Comparison of ENCODE assay signal across 8 cellular contexts in the genomic region with DNA sequence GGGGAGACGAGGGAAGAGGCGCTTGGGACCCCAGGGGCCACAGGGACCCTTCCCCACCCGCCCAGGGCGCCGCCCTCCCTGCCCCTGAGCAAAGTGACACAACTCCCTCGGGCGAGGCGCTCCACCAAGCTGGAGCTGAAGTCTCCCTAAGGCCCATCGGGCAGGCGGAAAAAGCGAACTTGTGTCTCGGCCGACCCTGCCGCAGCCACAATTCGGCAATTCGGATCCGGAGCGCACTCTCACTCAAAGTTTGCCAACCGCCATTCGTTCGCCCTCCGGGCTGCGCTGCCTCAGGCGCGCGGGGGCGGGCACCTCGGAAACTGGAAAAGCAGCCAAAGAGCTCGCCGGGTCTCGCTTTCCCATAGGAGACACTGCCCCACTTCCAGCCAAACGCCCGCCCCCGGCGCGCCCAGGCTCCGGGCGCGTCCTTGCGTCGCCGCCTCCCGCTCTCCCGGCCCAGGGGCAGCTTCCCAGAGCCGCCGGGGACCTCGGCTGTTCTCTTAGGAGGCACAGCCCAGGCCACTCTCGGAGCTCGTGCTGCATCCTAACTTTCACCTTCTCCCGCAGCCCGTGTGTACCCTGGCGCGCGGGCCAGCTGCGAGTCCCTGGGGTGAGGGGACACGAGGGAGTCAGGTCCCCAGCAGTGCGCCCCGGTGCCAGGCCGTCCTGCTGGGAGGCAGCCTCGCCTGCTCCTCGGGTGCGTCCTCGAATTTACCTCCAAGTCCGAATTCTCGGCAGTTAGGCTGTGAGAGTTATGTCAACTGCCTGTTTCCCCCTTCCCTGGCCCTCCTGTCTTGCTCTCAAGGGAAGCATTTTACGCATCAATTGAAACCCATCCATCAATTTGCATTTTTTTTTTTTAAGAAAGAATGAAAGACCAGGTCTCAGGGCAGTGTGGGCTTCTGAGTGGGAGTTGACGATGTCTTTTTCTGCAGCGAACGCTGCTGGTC. TPM values are rescaled to one million over a fixed set of nuclear protein-coding genes. Genes with fewer than 3 reads are reported as not detected.
DNase-seq lines count a peak whose midpoint lies in the region; ATAC-seq and TF ChIP-seq lines count a peak whose summit lies in the region.

No MANE protein-coding gene starts in this region.

- 1% methylated on average over 65 to 69 of the region's 69 CpGs for WGBS in lung, 2 donors

- peaks cover 5% of the 10 kb centered on the region for H3K4me1 Mint-ChIP-seq in T-helper 1 cell treated with Interleukin-12 subunit alpha and Interleukin-12 subunit beta and Interleukin-4 antibody, amounts not matched to agents 30 μg/mL and 1 μg/mL, for 36 hours (ENCODE audit: low read depth)
- peaks cover 12 to 15% of the 10 kb centered on the region in 2 donors for H3K4me1 Mint-ChIP-seq in effector memory CD8-positive, alpha-beta T cell (ENCODE audit: low read depth in 2 of 2)

- in situ Hi-C loops in KBM-7 (cut with MboI; ENCODE audit: low pct_unique_long_range_greater_than_20kb, low sequenced_read_pairs): no loop called here

- no peak for ATAC-seq in effector memory CD8-positive, alpha-beta T cell (replicated peaks)
- peak; percentile 56 for ATAC-seq in lung (ENCODE audit: insufficient read depth, low FRiP score)

- peaks cover 4 to 28% of the 10 kb centered on the region in 2 donors for H3K4me1 ChIP-seq in lung (ENCODE audit: control insufficient read depth in 2 of 2, insufficient read depth in 2 of 2, low read length in 2 of 2)

- DNase-seq in NCI-H2227 (lab: John Stamatoyannopoulos, UW; ENCODE audit: unreplicated experiment): peak; percentile 48
- no peak for DNase-seq in NCI-H2227 treated with DMSO at 0.1 percent for 48 hours (lab: John Stamatoyannopoulos, UW)
- peak; percentile 48 for DNase-seq in KBM-7
- DNase-seq in effector memory CD8-positive, alpha-beta T cell: no peak
- DNase-seq in lung (ENCODE audit: low spot score): peak; percentile 63
- peak in 36 of 49 donors; percentile 4 to 69 (median 43) for DNase-seq in substantia nigra (lab: John Stamatoyannopoulos, UW)
- DNase-seq in SIG-M5 (lab: John Stamatoyannopoulos, UW): no peak

- H3K9me3 ChIP-seq in lung (ENCODE audit: control insufficient read depth in 2 of 2, insufficient read depth in 1 of 2, low read length in 1 of 2): peaks cover 0 to 4% of the 10 kb centered on the region in 2 donors

- H3K4me3 Mint-ChIP-seq in T-helper 1 cell treated with Interleukin-12 subunit alpha and Interleukin-12 subunit beta and Interleukin-4 antibody, amounts not matched to agents 30 μg/mL and 1 μg/mL, for 36 hours: peak overlapping the region; percentile 72
- H3K4me3 Mint-ChIP-seq in effector memory CD8-positive, alpha-beta T cell: peak overlapping the region; percentile 68

- H3K9me3 Mint-ChIP-seq in T-helper 1 cell treated with Interleukin-12 subunit alpha and Interleukin-12 subunit beta and Interleukin-4 antibody, amounts not matched to agents 30 μg/mL and 1 μg/mL, for 36 hours: no peaks in the 10 kb centered on the region
- H3K9me3 Mint-ChIP-seq in effector memory CD8-positive, alpha-beta T cell: no peaks in the 10 kb centered on the region

- peaks cover 56% of the 10 kb centered on the region for H3K27me3 Mint-ChIP-seq in T-helper 1 cell treated with Interleukin-12 subunit alpha and Interleukin-12 subunit beta and Interleukin-4 antibody, amounts not matched to agents 30 μg/mL and 1 μg/mL, for 36 hours (ENCODE audit: low read depth)
- peaks cover 39 to 41% of the 10 kb centered on the region in 2 donors for H3K27me3 Mint-ChIP-seq in effector memory CD8-positive, alpha-beta T cell

- H3K4me3 ChIP-seq in lung: peak overlapping the region; percentile 56

- H3K27ac Mint-ChIP-seq in T-helper 1 cell treated with Interleukin-12 subunit alpha and Interleukin-12 subunit beta and Interleukin-4 antibody, amounts not matched to agents 30 μg/mL and 1 μg/mL, for 36 hours: no peak overlapping the region
- no peak overlapping the region for H3K27ac Mint-ChIP-seq in effector memory CD8-positive, alpha-beta T cell

- H3K27ac ChIP-seq in lung (ENCODE audit: low read depth in 1 of 2, low read length in 1 of 2) (peak overlapping the region in 1 of 2 donors; percentile 61), substantia nigra (ENCODE audit: low read depth, low read length, poor library complexity, severe bottlenecking) (no peak overlapping the region)

- no peaks in the 10 kb centered on the region for H3K27me3 ChIP-seq in lung (ENCODE audit: control insufficient read depth, insufficient read depth)

- no peaks in the 10 kb centered on the region for H3K36me3 ChIP-seq in lung (ENCODE audit: control insufficient read depth in 2 of 2, insufficient read depth in 2 of 2, low read length in 2 of 2)

- TF ChIP-seq CTCF in lung (IDR thresholded peaks at IDR 0.05; ENCODE audit: control extremely low read depth, extremely low read depth): no peak

- peaks cover 2% of the 10 kb centered on the region for H3K36me3 Mint-ChIP-seq in T-helper 1 cell treated with Interleukin-12 subunit alpha and Interleukin-12 subunit beta and Interleukin-4 antibody, amounts not matched to agents 30 μg/mL and 1 μg/mL, for 36 hours (ENCODE audit: low read depth)
- peaks cover 4% of the 10 kb centered on the region for H3K36me3 Mint-ChIP-seq in effector memory CD8-positive, alpha-beta T cell (ENCODE audit: insufficient read depth)

RNA-seq across cellular contexts. Expression of gene KCTD1, which starts 1.4 kb away (rescaled TPM):
- 10 to 100 TPM; 11.8 to 17.5 TPM for total RNA-seq in lung
- polyA plus RNA-seq in lung: 1 to 10 TPM; 4.0 to 6.6 TPM

Comparison
In these comparisons a context has a peak if more than half of its experiments do, and no peak if none do; other contexts are left out.
1. DNase-seq: peak in NCI-H2227 (single experiment), KBM-7 (single experiment), lung (single experiment) and substantia nigra (36 of 49); none in NCI-H2227 treated with DMSO at 0.1 percent for 48 hours (single experiment), effector memory CD8-positive, alpha-beta T cell (0 of 3) and SIG-M5 (single experiment).